In the genomic region with DNA sequence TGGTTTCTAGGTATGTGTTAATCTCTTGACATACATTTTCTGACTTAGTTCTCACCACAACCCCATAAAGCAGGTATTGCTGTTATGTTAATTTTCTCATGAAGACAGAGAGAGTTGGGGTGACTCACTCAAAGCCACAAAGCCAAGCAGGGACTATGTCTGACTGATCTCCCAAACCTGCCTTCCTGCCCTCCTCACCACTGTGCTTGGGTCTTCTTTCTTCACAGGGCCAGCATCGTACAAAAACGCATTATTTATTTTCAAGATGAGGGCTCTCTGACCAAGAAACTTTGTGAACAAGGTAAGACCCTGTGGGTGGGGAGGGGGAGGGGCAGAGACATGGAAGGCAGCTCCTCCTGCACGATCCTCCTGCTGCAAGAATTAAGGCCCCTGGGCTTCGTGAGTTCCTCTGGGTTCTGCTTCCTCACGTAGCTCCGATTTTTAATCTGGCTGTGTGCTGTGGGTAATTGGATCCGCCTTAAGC, we compare ENCODE assay signal across 9 cellular contexts.
DNase-seq lines count a peak whose midpoint lies in the region; ATAC-seq and TF ChIP-seq lines count a peak whose summit lies in the region.
"Had no signal": no experiment of that assay in that cellular context is flagged by ENCODE, and none has a peak within 500 bp of the region (broad histone marks: within the 10 kb centered on the region; RNA-seq: fewer than 3 reads in every experiment).

No MANE protein-coding gene starts in this region.

- no peaks in the 10 kb centered on the region for H3K36me3 ChIP-seq in CD4-positive, CD25-positive, alpha-beta regulatory T cell (ENCODE audit: control insufficient read depth, insufficient read depth, low read length)
- no peaks in the 10 kb centered on the region for H3K36me3 ChIP-seq in neural progenitor cell
- no peaks in the 10 kb centered on the region for H3K36me3 ChIP-seq in Caco-2 (ENCODE audit: control insufficient read depth, insufficient read depth, low read length)
- H3K36me3 ChIP-seq: BLaER1 treated with 17β-estradiol and CSF1 and Interleukin-3, amounts not matched to agents 10 nM and 100 nM had no signal

- peak overlapping the region; percentile 10 to 84 (median 70) for H3K4me3 Mint-ChIP-seq in CD4-positive, CD25-positive, alpha-beta regulatory T cell
- peak overlapping the region; percentile 69 to 88 (median 79) for H3K4me3 Mint-ChIP-seq in T-cell
- H3K4me3 Mint-ChIP-seq in neural progenitor cell, result no peak overlapping the region
- no peak overlapping the region for H3K4me3 Mint-ChIP-seq in Caco-2 (ENCODE audit: unreplicated experiment)
- no peak overlapping the region for H3K4me3 Mint-ChIP-seq in chondrocyte (ENCODE audit: unreplicated experiment)

- H3K27me3 ChIP-seq in CD4-positive, CD25-positive, alpha-beta regulatory T cell (ENCODE audit: control insufficient read depth, insufficient read depth, low read length), result no peaks in the 10 kb centered on the region
- H3K27me3 ChIP-seq in neural progenitor cell, result no peaks in the 10 kb centered on the region
- H3K27me3 ChIP-seq in Caco-2 (replicated peaks; ENCODE audit: control insufficient read depth, insufficient read depth, low read length), result no peaks in the 10 kb centered on the region
- H3K27me3 ChIP-seq: BLaER1 treated with 17β-estradiol and CSF1 and Interleukin-3, amounts not matched to agents 10 nM and 100 nM had no signal

- peak; percentile 96 to 98 for ATAC-seq in CD4-positive, CD25-positive, alpha-beta regulatory T cell (ENCODE audit: low read depth in 2 of 2)
- ATAC-seq in T-cell (replicated peaks in 1 of 4), result peak; percentile 94 to 97 (median 96)

- CTCF ChIA-PET in T-cell (lab: Charles Lee) (interaction anchor here in 1 of 2 donors (0.6 kb wide), 1 partner anchor 310 kb away, joined by 4 read pairs; no protein-coding TSS in a partner anchor), Caco-2 (lab: Charles Lee) (no interaction called here), HEK293T (lab: Yijun Ruan, JAX) (no interaction called here)

- H3K9ac ChIP-seq in neural progenitor cell, result no peak overlapping the region
- H3K9ac ChIP-seq: BLaER1 treated with 17β-estradiol and CSF1 and Interleukin-3, amounts not matched to agents 10 nM and 100 nM had no signal

- peaks cover 2% of the 10 kb centered on the region for H3K36me3 Mint-ChIP-seq in CD4-positive, CD25-positive, alpha-beta regulatory T cell
- H3K36me3 Mint-ChIP-seq in T-cell (peaks cover 4% of the 10 kb centered on the region), neural progenitor cell (no peaks in the 10 kb centered on the region), Caco-2 (ENCODE audit: insufficient read depth, unreplicated experiment) (no peaks in the 10 kb centered on the region), chondrocyte (ENCODE audit: low read depth) (no peaks in the 10 kb centered on the region)

- peak overlapping the region; percentile 39 for H3K27ac ChIP-seq in CD4-positive, CD25-positive, alpha-beta regulatory T cell (ENCODE audit: insufficient read depth, low read length, poor library complexity, severe bottlenecking)
- H3K27ac ChIP-seq in neural progenitor cell, result no peak overlapping the region
- H3K27ac ChIP-seq: BLaER1 treated with 17β-estradiol and CSF1 and Interleukin-3, amounts not matched to agents 10 nM and 100 nM had no signal

- H3K4me2 ChIP-seq in neural progenitor cell, result peak overlapping the region; percentile 7
- H3K4me2 ChIP-seq: BLaER1 treated with 17β-estradiol and CSF1 and Interleukin-3, amounts not matched to agents 10 nM and 100 nM had no signal

- no peaks in the 10 kb centered on the region for H3K79me2 ChIP-seq in neural progenitor cell (ENCODE audit: low read depth)

- peaks cover 13 to 61% (median 39%) of the 10 kb centered on the region in 4 donors for H3K4me1 Mint-ChIP-seq in CD4-positive, CD25-positive, alpha-beta regulatory T cell
- H3K4me1 Mint-ChIP-seq in T-cell (peaks cover 61 to 67% (median 66%) of the 10 kb centered on the region in 3 donors), neural progenitor cell (peaks cover 11% of the 10 kb centered on the region), Caco-2 (ENCODE audit: low read depth, unreplicated experiment) (no peaks in the 10 kb centered on the region), chondrocyte (ENCODE audit: low read depth) (no peaks in the 10 kb centered on the region)

- no peaks in the 10 kb centered on the region for H3K9me3 Mint-ChIP-seq in CD4-positive, CD25-positive, alpha-beta regulatory T cell
- H3K9me3 Mint-ChIP-seq in T-cell (no peaks in the 10 kb centered on the region), neural progenitor cell (no peaks in the 10 kb centered on the region), Caco-2 (ENCODE audit: unreplicated experiment) (no peaks in the 10 kb centered on the region), chondrocyte (ENCODE audit: low read depth) (no peaks in the 10 kb centered on the region)

- POLR2A ChIA-PET in T-cell (lab: Charles Lee) (no interaction called here), Caco-2 (lab: Charles Lee) (no interaction called here), HEK293T (lab: Yijun Ruan, JAX) (no interaction called here)

- TF ChIP-seq CTCF in neural progenitor cell (IDR thresholded peaks at IDR 0.05) (no peak), Caco-2 (IDR thresholded peaks at IDR 0.05; ENCODE audit: insufficient read depth in 1 of 2, low read depth in 1 of 2, low read length in 1 of 2, severe bottlenecking in 1 of 2, unreplicated experiment in 1 of 2) (no peak), chondrocyte (IDR thresholded peaks at IDR 0.05) (no peak)

- H3K27me3 Mint-ChIP-seq in CD4-positive, CD25-positive, alpha-beta regulatory T cell, result no peaks in the 10 kb centered on the region
- H3K27me3 Mint-ChIP-seq in T-cell (no peaks in the 10 kb centered on the region), neural progenitor cell (ENCODE audit: insufficient read depth, low read depth) (peaks cover 4% of the 10 kb centered on the region), Caco-2 (ENCODE audit: insufficient read depth, unreplicated experiment) (no peaks in the 10 kb centered on the region), chondrocyte (ENCODE audit: low read depth) (peaks cover 12% of the 10 kb centered on the region)

- peak overlapping the region; percentile 86 to 91 (median 90) for H3K27ac Mint-ChIP-seq in CD4-positive, CD25-positive, alpha-beta regulatory T cell
- H3K27ac Mint-ChIP-seq in T-cell (peak overlapping the region; percentile 91 to 95), neural progenitor cell (no peak overlapping the region), Caco-2 (ENCODE audit: unreplicated experiment) (no peak overlapping the region), chondrocyte (ENCODE audit: unreplicated experiment) (no peak overlapping the region)

- H3K4me1 ChIP-seq in CD4-positive, CD25-positive, alpha-beta regulatory T cell (ENCODE audit: control insufficient read depth, insufficient read depth, low read length, poor library complexity, severe bottlenecking), result peaks cover 45% of the 10 kb centered on the region
- H3K4me1 ChIP-seq in neural progenitor cell, result peaks cover 30% of the 10 kb centered on the region
- peaks cover 4% of the 10 kb centered on the region; the same call in 1 of the 2 replicates for H3K4me1 ChIP-seq in Caco-2

- BruUV-seq in Caco-2 (replicated peaks; lab: Mats Ljungman, UMichigan), result no TSS peak

- H2AFZ ChIP-seq in neural progenitor cell (replicated peaks), result no peak overlapping the region

- peaks cover 27% of the 10 kb centered on the region for H3F3A ChIP-seq in neural progenitor cell (ENCODE audit: low read depth)

- peak; percentile 9 to 84 (median 56) for DNase-seq in CD4-positive, CD25-positive, alpha-beta regulatory T cell
- DNase-seq in T-cell (peak; percentile 19 to 73 (median 54)), neural progenitor cell (ENCODE audit: low spot score) (peak; percentile 42), Caco-2 (no peak), HEK293T (ENCODE audit: extremely low spot score) (no peak), chondrocyte (ENCODE audit: low spot score) (no peak), superior temporal gyrus (ENCODE audit: extremely low spot score) (no peak)
- DNase-seq in activated gamma-delta T cell treated with anti-CD3 and anti-CD28 coated beads, Interleukin-2, amount 50 U/mL, for 16 hours (ENCODE audit: low read depth), result peak; percentile 34

- intact Hi-C loops in Caco-2 (cut with micrococcal nuclease; ENCODE audit: unreplicated experiment), result no loop called here

- H4K20me1 ChIP-seq in neural progenitor cell (ENCODE audit: low read depth), result no peaks in the 10 kb centered on the region
- H4K20me1 ChIP-seq: BLaER1 treated with 17β-estradiol and CSF1 and Interleukin-3, amounts not matched to agents 10 nM and 100 nM had no signal

- peak overlapping the region; percentile 39 for H3K4me3 ChIP-seq in CD4-positive, CD25-positive, alpha-beta regulatory T cell (ENCODE audit: low read depth, low read length)
- H3K4me3 ChIP-seq in neural progenitor cell (no peak overlapping the region), Caco-2 (ENCODE audit: low read depth, low read length) (no peak overlapping the region)
- H3K4me3 ChIP-seq: BLaER1 treated with 17β-estradiol and CSF1 and Interleukin-3, amounts not matched to agents 10 nM and 100 nM had no signal

- no peaks in the 10 kb centered on the region for H3K9me3 ChIP-seq in CD4-positive, CD25-positive, alpha-beta regulatory T cell (ENCODE audit: control insufficient read depth in 2 of 2, low read length in 2 of 2)
- H3K9me3 ChIP-seq in neural progenitor cell (ENCODE audit: low read depth) (no peaks in the 10 kb centered on the region), Caco-2 (no peaks in the 10 kb centered on the region)
- H3K9me3 ChIP-seq: BLaER1 treated with 17β-estradiol and CSF1 and Interleukin-3, amounts not matched to agents 10 nM and 100 nM had no signal

TF ChIP-seq in HEK293T, 16 proteins besides CTCF, POLR2A, EP300 and RAD21:
- TF ChIP-seq L3MBTL2 (conservative IDR thresholded peaks at IDR 0.05), result no peak
- no peak for TF ChIP-seq SUZ12 (IDR thresholded peaks at IDR 0.05)
- TF ChIP-seq, protein P1, sequence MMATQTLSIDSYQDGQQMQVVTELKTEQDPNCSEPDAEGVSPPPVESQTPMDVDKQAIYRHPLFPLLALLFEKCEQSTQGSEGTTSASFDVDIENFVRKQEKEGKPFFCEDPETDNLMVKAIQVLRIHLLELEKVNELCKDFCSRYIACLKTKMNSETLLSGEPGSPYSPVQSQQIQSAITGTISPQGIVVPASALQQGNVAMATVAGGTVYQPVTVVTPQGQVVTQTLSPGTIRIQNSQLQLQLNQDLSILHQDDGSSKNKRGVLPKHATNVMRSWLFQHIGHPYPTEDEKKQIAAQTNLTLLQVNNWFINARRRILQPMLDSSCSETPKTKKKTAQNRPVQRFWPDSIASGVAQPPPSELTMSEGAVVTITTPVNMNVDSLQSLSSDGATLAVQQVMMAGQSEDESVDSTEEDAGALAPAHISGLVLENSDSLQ (IDR thresholded peaks at IDR 0.05), result no peak
- no peak for TF ChIP-seq FOXK2 (IDR thresholded peaks at IDR 0.05)
- TF ChIP-seq BHLHE40 (IDR thresholded peaks at IDR 0.05; ENCODE audit: borderline replicate concordance), result no peak
- no peak for TF ChIP-seq HDGF (IDR thresholded peaks at IDR 0.05; ENCODE audit: borderline replicate concordance)
- TF ChIP-seq SP1 (IDR thresholded peaks at IDR 0.05), result no peak
- no peak for TF ChIP-seq ARNT (IDR thresholded peaks at IDR 0.05)
- TF ChIP-seq TARDBP (IDR thresholded peaks at IDR 0.05), result no peak
TF ChIP-seq in HEK293T: peak in this region for 0.

Comparison
In these comparisons a context has a peak if more than half of its experiments do, and no peak if none do; other contexts are left out.
1. DNase-seq: peak in CD4-positive, CD25-positive, alpha-beta regulatory T cell (3 of 3), T-cell (34 of 34), activated gamma-delta T cell treated with anti-CD3 and anti-CD28 coated beads, Interleukin-2, amount 50 U/mL, for 16 hours (single experiment) and neural progenitor cell (single experiment); none in Caco-2 (0 of 2), HEK293T (single experiment), chondrocyte (single experiment) and superior temporal gyrus (single experiment).
2. H3K27ac Mint-ChIP-seq: peak in CD4-positive, CD25-positive, alpha-beta regulatory T cell (3 of 3) and T-cell (2 of 2); none in neural progenitor cell (single experiment), Caco-2 (single experiment) and chondrocyte (single experiment).
3. H3K4me3 Mint-ChIP-seq: peak in CD4-positive, CD25-positive, alpha-beta regulatory T cell (4 of 4) and T-cell (3 of 3); none in neural progenitor cell (single experiment), Caco-2 (single experiment) and chondrocyte (single experiment).